3 cellular contexts compared by ENCODE assay signal in the genomic region with DNA sequence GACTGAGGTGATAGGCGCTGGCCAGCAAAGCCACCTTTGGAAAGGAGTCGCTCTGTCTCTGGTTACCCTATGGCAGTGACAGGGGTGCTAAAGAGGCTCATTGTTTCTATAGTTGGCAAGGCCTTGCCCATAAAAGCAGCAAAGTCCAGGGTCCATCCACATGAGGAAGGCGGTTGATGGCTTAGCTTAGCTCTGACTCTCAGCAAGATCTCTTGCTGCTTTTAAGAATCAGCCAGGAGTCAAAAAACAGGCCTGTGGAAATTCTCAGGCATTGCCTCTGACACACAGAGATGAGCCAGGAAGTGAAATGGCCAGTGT.
TF ChIP-seq lines count a peak whose summit lies in the region.

No MANE protein-coding gene starts in this region.

TF ChIP-seq in SK-N-SH treated with all-trans-retinoic acid at 6 μM for 48 hours, 23 proteins besides CTCF, POLR2A, EP300 and RAD21 (continued from another document):
- TF ChIP-seq, protein P1, sequence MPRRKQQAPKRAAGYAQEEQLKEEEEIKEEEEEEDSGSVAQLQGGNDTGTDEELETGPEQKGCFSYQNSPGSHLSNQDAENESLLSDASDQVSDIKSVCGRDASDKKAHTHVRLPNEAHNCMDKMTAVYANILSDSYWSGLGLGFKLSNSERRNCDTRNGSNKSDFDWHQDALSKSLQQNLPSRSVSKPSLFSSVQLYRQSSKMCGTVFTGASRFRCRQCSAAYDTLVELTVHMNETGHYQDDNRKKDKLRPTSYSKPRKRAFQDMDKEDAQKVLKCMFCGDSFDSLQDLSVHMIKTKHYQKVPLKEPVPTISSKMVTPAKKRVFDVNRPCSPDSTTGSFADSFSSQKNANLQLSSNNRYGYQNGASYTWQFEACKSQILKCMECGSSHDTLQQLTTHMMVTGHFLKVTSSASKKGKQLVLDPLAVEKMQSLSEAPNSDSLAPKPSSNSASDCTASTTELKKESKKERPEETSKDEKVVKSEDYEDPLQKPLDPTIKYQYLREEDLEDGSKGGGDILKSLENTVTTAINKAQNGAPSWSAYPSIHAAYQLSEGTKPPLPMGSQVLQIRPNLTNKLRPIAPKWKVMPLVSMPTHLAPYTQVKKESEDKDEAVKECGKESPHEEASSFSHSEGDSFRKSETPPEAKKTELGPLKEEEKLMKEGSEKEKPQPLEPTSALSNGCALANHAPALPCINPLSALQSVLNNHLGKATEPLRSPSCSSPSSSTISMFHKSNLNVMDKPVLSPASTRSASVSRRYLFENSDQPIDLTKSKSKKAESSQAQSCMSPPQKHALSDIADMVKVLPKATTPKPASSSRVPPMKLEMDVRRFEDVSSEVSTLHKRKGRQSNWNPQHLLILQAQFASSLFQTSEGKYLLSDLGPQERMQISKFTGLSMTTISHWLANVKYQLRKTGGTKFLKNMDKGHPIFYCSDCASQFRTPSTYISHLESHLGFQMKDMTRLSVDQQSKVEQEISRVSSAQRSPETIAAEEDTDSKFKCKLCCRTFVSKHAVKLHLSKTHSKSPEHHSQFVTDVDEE (CRISPR knock-in tag; IDR thresholded peaks at IDR 0.05), result 0 out of 2 replicates have a peak, but pooled peaks have one; percentile 6

TF ChIP-seq in SK-N-SH, 30 proteins besides CTCF, POLR2A, EP300 and RAD21 (continued from another document):
- no peak for TF ChIP-seq RCOR1 (IDR thresholded peaks at IDR 0.05; ENCODE audit: low read length)
- TF ChIP-seq FOSL2 (IDR thresholded peaks at IDR 0.05; ENCODE audit: borderline replicate concordance, low read depth), result no peak
- TF ChIP-seq GATA2 (CRISPR knock-in tag; IDR thresholded peaks at IDR 0.05), result no peak
- no peak for TF ChIP-seq POLR2AphosphoS5 (IDR thresholded peaks at IDR 0.05; ENCODE audit: low read depth, low read length)
- no peak for TF ChIP-seq FOXM1 (IDR thresholded peaks at IDR 0.05; ENCODE audit: low read depth)
- no peak for TF ChIP-seq MEF2A (IDR thresholded peaks at IDR 0.05; ENCODE audit: borderline replicate concordance, low read depth)
- TF ChIP-seq ELF1 (IDR thresholded peaks at IDR 0.05), result no peak
- no peak for TF ChIP-seq JUND (IDR thresholded peaks at IDR 0.05)
- TF ChIP-seq, protein P2, sequence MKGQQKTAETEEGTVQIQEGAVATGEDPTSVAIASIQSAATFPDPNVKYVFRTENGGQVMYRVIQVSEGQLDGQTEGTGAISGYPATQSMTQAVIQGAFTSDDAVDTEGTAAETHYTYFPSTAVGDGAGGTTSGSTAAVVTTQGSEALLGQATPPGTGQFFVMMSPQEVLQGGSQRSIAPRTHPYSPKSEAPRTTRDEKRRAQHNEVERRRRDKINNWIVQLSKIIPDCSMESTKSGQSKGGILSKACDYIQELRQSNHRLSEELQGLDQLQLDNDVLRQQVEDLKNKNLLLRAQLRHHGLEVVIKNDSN (IDR thresholded peaks at IDR 0.05; ENCODE audit: borderline replicate concordance, low read depth), result no peak
- TF ChIP-seq, protein P3, sequence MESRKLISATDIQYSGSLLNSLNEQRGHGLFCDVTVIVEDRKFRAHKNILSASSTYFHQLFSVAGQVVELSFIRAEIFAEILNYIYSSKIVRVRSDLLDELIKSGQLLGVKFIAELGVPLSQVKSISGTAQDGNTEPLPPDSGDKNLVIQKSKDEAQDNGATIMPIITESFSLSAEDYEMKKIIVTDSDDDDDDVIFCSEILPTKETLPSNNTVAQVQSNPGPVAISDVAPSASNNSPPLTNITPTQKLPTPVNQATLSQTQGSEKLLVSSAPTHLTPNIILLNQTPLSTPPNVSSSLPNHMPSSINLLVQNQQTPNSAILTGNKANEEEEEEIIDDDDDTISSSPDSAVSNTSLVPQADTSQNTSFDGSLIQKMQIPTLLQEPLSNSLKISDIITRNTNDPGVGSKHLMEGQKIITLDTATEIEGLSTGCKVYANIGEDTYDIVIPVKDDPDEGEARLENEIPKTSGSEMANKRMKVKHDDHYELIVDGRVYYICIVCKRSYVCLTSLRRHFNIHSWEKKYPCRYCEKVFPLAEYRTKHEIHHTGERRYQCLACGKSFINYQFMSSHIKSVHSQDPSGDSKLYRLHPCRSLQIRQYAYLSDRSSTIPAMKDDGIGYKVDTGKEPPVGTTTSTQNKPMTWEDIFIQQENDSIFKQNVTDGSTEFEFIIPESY (IDR thresholded peaks at IDR 0.05; ENCODE audit: borderline replicate concordance, low read depth), result no peak
- no peak for TF ChIP-seq NFIC (IDR thresholded peaks at IDR 0.05; ENCODE audit: borderline replicate concordance)
- TF ChIP-seq, protein P4, sequence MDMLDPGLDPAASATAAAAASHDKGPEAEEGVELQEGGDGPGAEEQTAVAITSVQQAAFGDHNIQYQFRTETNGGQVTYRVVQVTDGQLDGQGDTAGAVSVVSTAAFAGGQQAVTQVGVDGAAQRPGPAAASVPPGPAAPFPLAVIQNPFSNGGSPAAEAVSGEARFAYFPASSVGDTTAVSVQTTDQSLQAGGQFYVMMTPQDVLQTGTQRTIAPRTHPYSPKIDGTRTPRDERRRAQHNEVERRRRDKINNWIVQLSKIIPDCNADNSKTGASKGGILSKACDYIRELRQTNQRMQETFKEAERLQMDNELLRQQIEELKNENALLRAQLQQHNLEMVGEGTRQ (IDR thresholded peaks at IDR 0.05; ENCODE audit: borderline replicate concordance, low read depth, low read length), result no peak
- TF ChIP-seq, protein P5, sequence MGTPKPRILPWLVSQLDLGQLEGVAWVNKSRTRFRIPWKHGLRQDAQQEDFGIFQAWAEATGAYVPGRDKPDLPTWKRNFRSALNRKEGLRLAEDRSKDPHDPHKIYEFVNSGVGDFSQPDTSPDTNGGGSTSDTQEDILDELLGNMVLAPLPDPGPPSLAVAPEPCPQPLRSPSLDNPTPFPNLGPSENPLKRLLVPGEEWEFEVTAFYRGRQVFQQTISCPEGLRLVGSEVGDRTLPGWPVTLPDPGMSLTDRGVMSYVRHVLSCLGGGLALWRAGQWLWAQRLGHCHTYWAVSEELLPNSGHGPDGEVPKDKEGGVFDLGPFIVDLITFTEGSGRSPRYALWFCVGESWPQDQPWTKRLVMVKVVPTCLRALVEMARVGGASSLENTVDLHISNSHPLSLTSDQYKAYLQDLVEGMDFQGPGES (IDR thresholded peaks at IDR 0.05; ENCODE audit: low read depth, low read length), result no peak

TF ChIP-seq in GM23338, 12 proteins besides CTCF, POLR2A, EP300 and RAD21 (continued from another document):
- TF ChIP-seq, protein P6, sequence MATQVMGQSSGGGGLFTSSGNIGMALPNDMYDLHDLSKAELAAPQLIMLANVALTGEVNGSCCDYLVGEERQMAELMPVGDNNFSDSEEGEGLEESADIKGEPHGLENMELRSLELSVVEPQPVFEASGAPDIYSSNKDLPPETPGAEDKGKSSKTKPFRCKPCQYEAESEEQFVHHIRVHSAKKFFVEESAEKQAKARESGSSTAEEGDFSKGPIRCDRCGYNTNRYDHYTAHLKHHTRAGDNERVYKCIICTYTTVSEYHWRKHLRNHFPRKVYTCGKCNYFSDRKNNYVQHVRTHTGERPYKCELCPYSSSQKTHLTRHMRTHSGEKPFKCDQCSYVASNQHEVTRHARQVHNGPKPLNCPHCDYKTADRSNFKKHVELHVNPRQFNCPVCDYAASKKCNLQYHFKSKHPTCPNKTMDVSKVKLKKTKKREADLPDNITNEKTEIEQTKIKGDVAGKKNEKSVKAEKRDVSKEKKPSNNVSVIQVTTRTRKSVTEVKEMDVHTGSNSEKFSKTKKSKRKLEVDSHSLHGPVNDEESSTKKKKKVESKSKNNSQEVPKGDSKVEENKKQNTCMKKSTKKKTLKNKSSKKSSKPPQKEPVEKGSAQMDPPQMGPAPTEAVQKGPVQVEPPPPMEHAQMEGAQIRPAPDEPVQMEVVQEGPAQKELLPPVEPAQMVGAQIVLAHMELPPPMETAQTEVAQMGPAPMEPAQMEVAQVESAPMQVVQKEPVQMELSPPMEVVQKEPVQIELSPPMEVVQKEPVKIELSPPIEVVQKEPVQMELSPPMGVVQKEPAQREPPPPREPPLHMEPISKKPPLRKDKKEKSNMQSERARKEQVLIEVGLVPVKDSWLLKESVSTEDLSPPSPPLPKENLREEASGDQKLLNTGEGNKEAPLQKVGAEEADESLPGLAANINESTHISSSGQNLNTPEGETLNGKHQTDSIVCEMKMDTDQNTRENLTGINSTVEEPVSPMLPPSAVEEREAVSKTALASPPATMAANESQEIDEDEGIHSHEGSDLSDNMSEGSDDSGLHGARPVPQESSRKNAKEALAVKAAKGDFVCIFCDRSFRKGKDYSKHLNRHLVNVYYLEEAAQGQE (IDR thresholded peaks at IDR 0.05; ENCODE audit: unreplicated experiment), result no peak
- no peak for TF ChIP-seq EZH2 (IDR thresholded peaks at IDR 0.05; ENCODE audit: low read depth, unreplicated experiment)
- TF ChIP-seq ZNF331 (CRISPR knock-in tag; IDR thresholded peaks at IDR 0.05; ENCODE audit: low read depth), result no peak
- TF ChIP-seq, protein P7, sequence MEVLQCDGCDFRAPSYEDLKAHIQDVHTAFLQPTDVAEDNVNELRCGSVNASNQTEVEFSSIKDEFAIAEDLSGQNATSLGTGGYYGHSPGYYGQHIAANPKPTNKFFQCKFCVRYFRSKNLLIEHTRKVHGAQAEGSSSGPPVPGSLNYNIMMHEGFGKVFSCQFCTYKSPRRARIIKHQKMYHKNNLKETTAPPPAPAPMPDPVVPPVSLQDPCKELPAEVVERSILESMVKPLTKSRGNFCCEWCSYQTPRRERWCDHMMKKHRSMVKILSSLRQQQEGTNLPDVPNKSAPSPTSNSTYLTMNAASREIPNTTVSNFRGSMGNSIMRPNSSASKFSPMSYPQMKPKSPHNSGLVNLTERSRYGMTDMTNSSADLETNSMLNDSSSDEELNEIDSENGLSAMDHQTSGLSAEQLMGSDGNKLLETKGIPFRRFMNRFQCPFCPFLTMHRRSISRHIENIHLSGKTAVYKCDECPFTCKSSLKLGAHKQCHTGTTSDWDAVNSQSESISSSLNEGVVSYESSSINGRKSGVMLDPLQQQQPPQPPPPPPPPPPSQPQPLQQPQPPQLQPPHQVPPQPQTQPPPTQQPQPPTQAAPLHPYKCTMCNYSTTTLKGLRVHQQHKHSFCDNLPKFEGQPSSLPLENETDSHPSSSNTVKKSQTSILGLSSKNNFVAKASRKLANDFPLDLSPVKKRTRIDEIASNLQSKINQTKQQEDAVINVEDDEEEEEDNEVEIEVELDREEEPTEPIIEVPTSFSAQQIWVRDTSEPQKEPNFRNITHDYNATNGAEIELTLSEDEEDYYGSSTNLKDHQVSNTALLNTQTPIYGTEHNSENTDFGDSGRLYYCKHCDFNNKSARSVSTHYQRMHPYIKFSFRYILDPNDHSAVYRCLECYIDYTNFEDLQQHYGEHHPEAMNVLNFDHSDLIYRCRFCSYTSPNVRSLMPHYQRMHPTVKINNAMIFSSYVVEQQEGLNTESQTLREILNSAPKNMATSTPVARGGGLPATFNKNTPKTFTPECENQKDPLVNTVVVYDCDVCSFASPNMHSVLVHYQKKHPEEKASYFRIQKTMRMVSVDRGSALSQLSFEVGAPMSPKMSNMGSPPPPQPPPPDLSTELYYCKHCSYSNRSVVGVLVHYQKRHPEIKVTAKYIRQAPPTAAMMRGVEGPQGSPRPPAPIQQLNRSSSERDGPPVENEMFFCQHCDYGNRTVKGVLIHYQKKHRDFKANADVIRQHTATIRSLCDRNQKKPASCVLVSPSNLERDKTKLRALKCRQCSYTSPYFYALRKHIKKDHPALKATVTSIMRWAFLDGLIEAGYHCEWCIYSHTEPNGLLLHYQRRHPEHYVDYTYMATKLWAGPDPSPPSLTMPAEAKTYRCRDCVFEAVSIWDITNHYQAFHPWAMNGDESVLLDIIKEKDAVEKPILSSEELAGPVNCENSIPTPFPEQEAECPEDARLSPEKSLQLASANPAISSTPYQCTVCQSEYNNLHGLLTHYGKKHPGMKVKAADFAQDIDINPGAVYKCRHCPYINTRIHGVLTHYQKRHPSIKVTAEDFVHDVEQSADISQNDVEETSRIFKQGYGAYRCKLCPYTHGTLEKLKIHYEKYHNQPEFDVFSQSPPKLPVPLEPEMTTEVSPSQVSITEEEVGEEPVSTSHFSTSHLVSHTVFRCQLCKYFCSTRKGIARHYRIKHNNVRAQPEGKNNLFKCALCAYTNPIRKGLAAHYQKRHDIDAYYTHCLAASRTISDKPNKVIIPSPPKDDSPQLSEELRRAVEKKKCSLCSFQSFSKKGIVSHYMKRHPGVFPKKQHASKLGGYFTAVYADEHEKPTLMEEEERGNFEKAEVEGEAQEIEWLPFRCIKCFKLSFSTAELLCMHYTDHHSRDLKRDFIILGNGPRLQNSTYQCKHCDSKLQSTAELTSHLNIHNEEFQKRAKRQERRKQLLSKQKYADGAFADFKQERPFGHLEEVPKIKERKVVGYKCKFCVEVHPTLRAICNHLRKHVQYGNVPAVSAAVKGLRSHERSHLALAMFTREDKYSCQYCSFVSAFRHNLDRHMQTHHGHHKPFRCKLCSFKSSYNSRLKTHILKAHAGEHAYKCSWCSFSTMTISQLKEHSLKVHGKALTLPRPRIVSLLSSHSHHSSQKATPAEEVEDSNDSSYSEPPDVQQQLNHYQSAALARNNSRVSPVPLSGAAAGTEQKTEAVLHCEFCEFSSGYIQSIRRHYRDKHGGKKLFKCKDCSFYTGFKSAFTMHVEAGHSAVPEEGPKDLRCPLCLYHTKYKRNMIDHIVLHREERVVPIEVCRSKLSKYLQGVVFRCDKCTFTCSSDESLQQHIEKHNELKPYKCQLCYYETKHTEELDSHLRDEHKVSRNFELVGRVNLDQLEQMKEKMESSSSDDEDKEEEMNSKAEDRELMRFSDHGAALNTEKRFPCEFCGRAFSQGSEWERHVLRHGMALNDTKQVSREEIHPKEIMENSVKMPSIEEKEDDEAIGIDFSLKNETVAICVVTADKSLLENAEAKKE (CRISPR knock-in tag; IDR thresholded peaks at IDR 0.05), result no peak
- no peak for TF ChIP-seq JUNB (IDR thresholded peaks at IDR 0.05; ENCODE audit: unreplicated experiment)
- TF ChIP-seq, protein P8, sequence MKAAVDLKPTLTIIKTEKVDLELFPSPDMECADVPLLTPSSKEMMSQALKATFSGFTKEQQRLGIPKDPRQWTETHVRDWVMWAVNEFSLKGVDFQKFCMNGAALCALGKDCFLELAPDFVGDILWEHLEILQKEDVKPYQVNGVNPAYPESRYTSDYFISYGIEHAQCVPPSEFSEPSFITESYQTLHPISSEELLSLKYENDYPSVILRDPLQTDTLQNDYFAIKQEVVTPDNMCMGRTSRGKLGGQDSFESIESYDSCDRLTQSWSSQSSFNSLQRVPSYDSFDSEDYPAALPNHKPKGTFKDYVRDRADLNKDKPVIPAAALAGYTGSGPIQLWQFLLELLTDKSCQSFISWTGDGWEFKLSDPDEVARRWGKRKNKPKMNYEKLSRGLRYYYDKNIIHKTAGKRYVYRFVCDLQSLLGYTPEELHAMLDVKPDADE (IDR thresholded peaks at IDR 0.05), result no peak
- TF ChIP-seq ZNF114 (CRISPR knock-in tag; IDR thresholded peaks at IDR 0.05), result no peak
- TF ChIP-seq POLR2AphosphoS5 (IDR thresholded peaks at IDR 0.05; ENCODE audit: low read depth), result no peak
- no peak for TF ChIP-seq STAT1 (IDR thresholded peaks at IDR 0.05; ENCODE audit: unreplicated experiment)
- no peak for TF ChIP-seq NANOG (IDR thresholded peaks at IDR 0.05; ENCODE audit: borderline replicate concordance)
- no peak for TF ChIP-seq EZH2phosphoT487 (IDR thresholded peaks at IDR 0.05; ENCODE audit: unreplicated experiment)
